In genomic region chr1:36123357-36123756, GRCh38 we compare ENCODE assay signal across 11 cellular contexts. TPM values are rescaled to one million over a fixed set of nuclear protein-coding genes. Genes with fewer than 3 reads are reported as not detected.
DNase-seq lines count a peak whose midpoint lies in the region; ATAC-seq, FAIRE-seq and TF ChIP-seq lines count a peak whose summit lies in the region.
"Had no signal": no experiment of that assay in that cellular context is flagged by ENCODE, and none has a peak within 500 bp of the region (broad histone marks: within the 10 kb centered on the region; RNA-seq: fewer than 3 reads in every experiment).

No MANE protein-coding gene starts in this region.

- no peak for TF ChIP-seq CTCF in lower lobe of right lung (IDR thresholded peaks at IDR 0.05)
- TF ChIP-seq CTCF in osteocyte (IDR thresholded peaks at IDR 0.05), result no peak

- POLR2A ChIA-PET in activated naive CD8-positive, alpha-beta T cell treated with anti-CD3 and anti-CD28 coated beads, Interleukin-2, amount 10 ng/mL, durations not matched to agents 7 days and 5 days (lab: Charles Lee), result interaction anchor here (1.2 kb wide), 1 partner anchor 10 kb away, joined by 4 read pairs; no protein-coding TSS in a partner anchor

- peaks cover 22% of the 10 kb centered on the region for H3K4me1 ChIP-seq in lower lobe of right lung

- intact Hi-C loops in lower lobe of right lung (cut with DNase I), result no loop called here

- peaks cover 17% of the 10 kb centered on the region for H3K27me3 ChIP-seq in lower lobe of right lung (ENCODE audit: low read depth)
- H3K27me3 ChIP-seq: MG63 had no signal

- H3K9me3 Mint-ChIP-seq in activated naive CD8-positive, alpha-beta T cell treated with anti-CD3 and anti-CD28 coated beads, Interleukin-2, amount 10 ng/mL, durations not matched to agents 7 days and 5 days, result no peaks in the 10 kb centered on the region
- H3K9me3 Mint-ChIP-seq in osteocyte (ENCODE audit: unreplicated experiment), result no peaks in the 10 kb centered on the region
- H3K9me3 Mint-ChIP-seq: CD8-positive, alpha-beta memory T cell had no signal

- FAIRE-seq in RCC 7860 (lab: Jason Lieb, UNC), result no peak

- peak overlapping the region; percentile 2 for H3K4me3 Mint-ChIP-seq in activated naive CD8-positive, alpha-beta T cell treated with anti-CD3 and anti-CD28 coated beads, Interleukin-2, amount 10 ng/mL, durations not matched to agents 7 days and 5 days
- H3K4me3 Mint-ChIP-seq in osteocyte (ENCODE audit: unreplicated experiment), result no peak overlapping the region

- peak overlapping the region; percentile 3 for H3K27ac Mint-ChIP-seq in activated naive CD8-positive, alpha-beta T cell treated with anti-CD3 and anti-CD28 coated beads, Interleukin-2, amount 10 ng/mL, durations not matched to agents 7 days and 5 days
- H3K27ac Mint-ChIP-seq in osteocyte (ENCODE audit: unreplicated experiment), result no peak overlapping the region

- H3K4me1 Mint-ChIP-seq in activated naive CD8-positive, alpha-beta T cell treated with anti-CD3 and anti-CD28 coated beads, Interleukin-2, amount 10 ng/mL, durations not matched to agents 7 days and 5 days, result peaks cover 8% of the 10 kb centered on the region
- H3K4me1 Mint-ChIP-seq in osteocyte (ENCODE audit: unreplicated experiment), result peaks cover 55% of the 10 kb centered on the region

- DNase-seq in stimulated activated CD4-positive, alpha-beta T cell treated with anti-CD3 and anti-CD28 coated beads, Interleukin-15, amount 100 ng/mL, for 24 hours, result peak; percentile 33
- no peak for DNase-seq in stimulated activated CD4-positive, alpha-beta T cell treated with anti-CD3 and anti-CD28 coated beads, Interleukin-4, amount 100 ng/mL, for 1 hour
- DNase-seq in activated naive CD8-positive, alpha-beta T cell treated with anti-CD3 and anti-CD28 coated beads, Interleukin-2, amount 10 ng/mL, durations not matched to agents 7 days and 5 days, result no peak
- peak; percentile 77 for DNase-seq in lower lobe of right lung
- DNase-seq in osteocyte (ENCODE audit: extremely low spot score, unreplicated experiment), result no peak
- DNase-seq in RCC 7860 (ENCODE audit: low spot score), result no peak
- DNase-seq in UCSD-AML1 (lab: John Stamatoyannopoulos, UW; ENCODE audit: unreplicated experiment), result no peak
- DNase-seq: MG63 had no signal

- ATAC-seq in activated naive CD8-positive, alpha-beta T cell treated with anti-CD3 and anti-CD28 coated beads, Interleukin-2, amount 10 ng/mL, durations not matched to agents 7 days and 5 days (ENCODE audit: low read depth), result peak; percentile 45
- ATAC-seq in lower lobe of right lung, result peak; percentile 40 to 74
- ATAC-seq in GM19452 (IDR thresholded peaks at IDR 0.05; ENCODE audit: unreplicated experiment), result no peak

- H3K9me3 ChIP-seq in lower lobe of right lung, result no peaks in the 10 kb centered on the region
- H3K9me3 ChIP-seq: MG63 had no signal

- peak overlapping the region; percentile 0 for H3K4me3 ChIP-seq in lower lobe of right lung
- H3K4me3 ChIP-seq: MG63 had no signal

- no peaks in the 10 kb centered on the region for H3K36me3 ChIP-seq in lower lobe of right lung
- H3K36me3 ChIP-seq: MG63 had no signal

- no peaks in the 10 kb centered on the region for H3K36me3 Mint-ChIP-seq in activated naive CD8-positive, alpha-beta T cell treated with anti-CD3 and anti-CD28 coated beads, Interleukin-2, amount 10 ng/mL, durations not matched to agents 7 days and 5 days
- no peaks in the 10 kb centered on the region for H3K36me3 Mint-ChIP-seq in osteocyte (ENCODE audit: unreplicated experiment)

- H3K27me3 Mint-ChIP-seq in activated naive CD8-positive, alpha-beta T cell treated with anti-CD3 and anti-CD28 coated beads, Interleukin-2, amount 10 ng/mL, durations not matched to agents 7 days and 5 days, result peaks cover 34% of the 10 kb centered on the region
- H3K27me3 Mint-ChIP-seq in osteocyte (ENCODE audit: unreplicated experiment), result peaks cover 4% of the 10 kb centered on the region

- peak overlapping the region; percentile 2 for H3K27ac ChIP-seq in lower lobe of right lung

RNA-seq across cellular contexts. Expression of gene COL8A2, which starts 1.7 kb away (rescaled TPM):
- under 1 TPM; 0.17 to 0.19 TPM for total RNA-seq in activated naive CD8-positive, alpha-beta T cell treated with anti-CD3 and anti-CD28 coated beads, Interleukin-2, amount 10 ng/mL, durations not matched to agents 7 days and 5 days
- total RNA-seq in lower lobe of right lung, result 24.4 TPM
- total RNA-seq in osteocyte, result 8.2 and 10.1 TPM in 2 replicates

RNA-seq across cellular contexts. Expression of gene TRAPPC3, which starts 25.9 kb away (rescaled TPM):
- 10 to 100 TPM; 51.7 to 52.5 TPM for total RNA-seq in activated naive CD8-positive, alpha-beta T cell treated with anti-CD3 and anti-CD28 coated beads, Interleukin-2, amount 10 ng/mL, durations not matched to agents 7 days and 5 days
- total RNA-seq in lower lobe of right lung, result 60.3 TPM
- total RNA-seq in osteocyte, result 68.9 and 72.4 TPM in 2 replicates

RNA-seq across cellular contexts. Expression of gene MAP7D1, which starts 32.6 kb away (rescaled TPM):
- 100 to 1,000 TPM; 234 to 237 TPM for total RNA-seq in activated naive CD8-positive, alpha-beta T cell treated with anti-CD3 and anti-CD28 coated beads, Interleukin-2, amount 10 ng/mL, durations not matched to agents 7 days and 5 days
- total RNA-seq in lower lobe of right lung, result 120 TPM
- 157 and 163 TPM in 2 replicates for total RNA-seq in osteocyte

RNA-seq across cellular contexts. Expression of gene ADPRS, which starts 34.7 kb away (rescaled TPM):
- total RNA-seq in activated naive CD8-positive, alpha-beta T cell treated with anti-CD3 and anti-CD28 coated beads, Interleukin-2, amount 10 ng/mL, durations not matched to agents 7 days and 5 days, result 10 to 100 TPM; 30.7 to 32.7 TPM
- total RNA-seq in lower lobe of right lung (32.4 TPM), osteocyte (19.7 and 24.4 TPM in 2 replicates)

RNA-seq across cellular contexts. Expression of gene TEKT2, which starts 39.5 kb away (rescaled TPM):
- total RNA-seq in activated naive CD8-positive, alpha-beta T cell treated with anti-CD3 and anti-CD28 coated beads, Interleukin-2, amount 10 ng/mL, durations not matched to agents 7 days and 5 days, result not detected
- total RNA-seq in lower lobe of right lung, result 9.3 TPM
- 0.39 and 0.70 TPM in 2 replicates for total RNA-seq in osteocyte
- total RNA-seq: CD8-positive, alpha-beta memory T cell; SK-MEL-5 had no signal

Comparison
In these comparisons a context has a peak if more than half of its experiments do, and no peak if none do; other contexts are left out.
1. DNase-seq: peak in stimulated activated CD4-positive, alpha-beta T cell treated with anti-CD3 and anti-CD28 coated beads, Interleukin-15, amount 100 ng/mL, for 24 hours (single experiment) and lower lobe of right lung (single experiment); none in stimulated activated CD4-positive, alpha-beta T cell treated with anti-CD3 and anti-CD28 coated beads, Interleukin-4, amount 100 ng/mL, for 1 hour (single experiment), activated naive CD8-positive, alpha-beta T cell treated with anti-CD3 and anti-CD28 coated beads, Interleukin-2, amount 10 ng/mL, durations not matched to agents 7 days and 5 days (single experiment), osteocyte (single experiment), RCC 7860 (single experiment) and UCSD-AML1 (single experiment).